30 cellular contexts compared by ENCODE assay signal in the genomic region with DNA sequence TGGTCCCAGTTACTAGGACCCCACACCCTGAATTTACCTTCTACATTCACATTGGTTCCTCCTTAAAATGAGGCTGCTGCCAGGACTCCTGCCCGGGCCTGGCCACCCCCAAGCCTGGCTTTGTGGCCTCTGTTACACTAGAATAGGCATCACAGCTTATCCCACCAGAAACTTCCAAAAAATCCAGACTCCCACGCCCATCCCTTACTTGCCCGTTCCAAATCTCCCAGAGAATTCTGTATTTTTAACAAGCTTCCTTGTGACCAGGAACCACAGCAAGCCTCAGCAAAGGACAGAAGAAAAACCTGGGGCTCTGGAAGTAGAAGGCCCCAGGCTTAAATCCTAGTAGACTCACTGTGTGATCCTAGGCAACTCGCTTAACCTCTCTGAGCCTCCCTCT. TPM values are rescaled to one million over a fixed set of nuclear protein-coding genes. Genes with fewer than 3 reads are reported as not detected.
DNase-seq lines count a peak whose midpoint lies in the region; ATAC-seq and TF ChIP-seq lines count a peak whose summit lies in the region.
"Had no signal": no experiment of that assay in that cellular context is flagged by ENCODE, and none has a peak within 500 bp of the region (broad histone marks: within the 10 kb centered on the region; RNA-seq: fewer than 3 reads in every experiment).

No MANE protein-coding gene starts in this region.

- intact Hi-C loops in heart right ventricle (cut with DNase I) (no loop called here), left ventricle myocardium superior (cut with micrococcal nuclease) (no loop called here), testis (cut with DNase I; ENCODE audit: low total_unique reads) (no loop called here)

- H3K4me3 Mint-ChIP-seq in osteocyte (ENCODE audit: unreplicated experiment): peak overlapping the region; percentile 1
- H3K4me3 Mint-ChIP-seq: CD4-positive, alpha-beta memory T cell; H9; HFFc6 had no signal

- H3K4me3 ChIP-seq in heart right ventricle: no peak overlapping the region
- H3K4me3 ChIP-seq in testis: no peak overlapping the region
- H3K4me3 ChIP-seq: BLaER1 treated with 17β-estradiol and CSF1 and Interleukin-3, amounts not matched to agents 10 nM and 100 nM; GM12878; GM23248; Peyer's patch had no signal

- TF ChIP-seq POLR2A in testis (IDR thresholded peaks at IDR 0.05): no peak

- ATAC-seq in heart right ventricle (peak in 6 of 8 donors; percentile 6 to 45 (median 29)), left ventricle myocardium superior (no peak)
- ATAC-seq: GM12878, HepG2 had no signal

- H3K4me1 Mint-ChIP-seq in osteocyte (ENCODE audit: unreplicated experiment): peaks cover 66% of the 10 kb centered on the region
- H3K4me1 Mint-ChIP-seq: CD4-positive, alpha-beta memory T cell had no signal

- no peaks in the 10 kb centered on the region for H3K9me3 ChIP-seq in heart right ventricle
- no peaks in the 10 kb centered on the region for H3K9me3 ChIP-seq in testis
- H3K9me3 ChIP-seq: BLaER1 treated with 17β-estradiol and CSF1 and Interleukin-3, amounts not matched to agents 10 nM and 100 nM; Peyer's patch had no signal

- H3K36me3 ChIP-seq in heart right ventricle (no peaks in the 10 kb centered on the region), testis (ENCODE audit: low read depth, missing control alignments) (no peaks in the 10 kb centered on the region)
- H3K36me3 ChIP-seq: BLaER1 treated with 17β-estradiol and CSF1 and Interleukin-3, amounts not matched to agents 10 nM and 100 nM; Peyer's patch had no signal

- H3K27ac Mint-ChIP-seq in osteocyte (ENCODE audit: unreplicated experiment): peak overlapping the region; percentile 88
- H3K27ac Mint-ChIP-seq: CD4-positive, alpha-beta memory T cell; H9; HFFc6 had no signal

- DNase-seq in heart right ventricle (no peak), left ventricle myocardium superior (no peak), osteocyte (ENCODE audit: extremely low spot score, unreplicated experiment) (no peak), testis (no peak), COLO829 (ENCODE audit: low spot score) (no peak), NCI-H2081 (lab: John Stamatoyannopoulos, UW) (no peak), hepatic stellate cell (ENCODE audit: low spot score) (no peak)
- DNase-seq: 8988T; CD4-positive, alpha-beta memory T cell; DND-41; GM23248; H9; HFFc6; KBM-7; MM.1S; NCI-H1092 treated with DMSO at 0.1 percent for 48 hours; NCI-H1436 treated with DMSO at 0.1 percent for 48 hours; NCI-H1930; NCI-H226; NCI-H510A treated with DMSO at 0.1 percent for 48 hours; NCI-H748 treated with DMSO at 0.1 percent for 48 hours; NK-92 treated with Interleukin-12 subunit alpha and Interleukin-12 subunit beta, amount 100 ng/mL, for 24 hours; Peyer's patch had no signal

- H3K4me1 ChIP-seq in heart right ventricle (peaks cover 0 to 41% (median 26%) of the 10 kb centered on the region in 9 donors), testis (peaks cover 34% of the 10 kb centered on the region)
- H3K4me1 ChIP-seq: Peyer's patch had no signal

- 66 to 69% methylated on average over 4 of the region's 4 CpGs for WGBS in heart right ventricle, 2 donors
- WGBS in testis, 2 donors: 47 to 64% methylated on average over 4 of the region's 4 CpGs

- H3K27me3 Mint-ChIP-seq in osteocyte (ENCODE audit: unreplicated experiment): peaks cover 23% of the 10 kb centered on the region

- H3K27ac ChIP-seq in heart right ventricle: peak overlapping the region in 7 of 10 donors; percentile 15 to 79 (median 54)
- peak overlapping the region; percentile 44 for H3K27ac ChIP-seq in cingulate gyrus (ENCODE audit: low read depth, low read length)
- peak overlapping the region; percentile 48 to 50 for H3K27ac ChIP-seq in testis
- H3K27ac ChIP-seq: GM23248, HL-60, Peyer's patch had no signal

- peaks cover 2% of the 10 kb centered on the region for H3K36me3 Mint-ChIP-seq in osteocyte (ENCODE audit: unreplicated experiment)
- H3K36me3 Mint-ChIP-seq: CD4-positive, alpha-beta memory T cell had no signal

- TF ChIP-seq CTCF in heart right ventricle (IDR thresholded peaks at IDR 0.05): no peak
- no peak for TF ChIP-seq CTCF in osteocyte (IDR thresholded peaks at IDR 0.05)
- no peak for TF ChIP-seq CTCF in testis (IDR thresholded peaks at IDR 0.05)

- H3K9me3 Mint-ChIP-seq in osteocyte (ENCODE audit: unreplicated experiment): no peaks in the 10 kb centered on the region
- H3K9me3 Mint-ChIP-seq: CD4-positive, alpha-beta memory T cell; H9; HFFc6 had no signal

- H3K27me3 ChIP-seq in heart right ventricle (peaks cover 0 to 14% (median 0%) of the 10 kb centered on the region in 7 donors), testis (no peaks in the 10 kb centered on the region)
- H3K27me3 ChIP-seq: BLaER1 treated with 17β-estradiol and CSF1 and Interleukin-3, amounts not matched to agents 10 nM and 100 nM; Peyer's patch had no signal

RNA-seq across cellular contexts. Expression of a gene that starts 36.0 kb away (rescaled TPM):
- 1 to 10 TPM in 6 of 10 donors, under 1 TPM in 4; 0.55 to 2.5 (median 1.7) TPM for total RNA-seq in heart right ventricle
- 1 to 10 TPM in 1 of 2 donors, under 1 TPM in 1; 0.55 to 2.7 TPM for polyA plus RNA-seq in heart right ventricle
- 0.62 TPM for total RNA-seq in left ventricle myocardium superior
- 38.4 and 39.1 TPM in 2 replicates for total RNA-seq in osteocyte
- total RNA-seq in testis: 10 to 100 TPM; 13.9 to 14.7 TPM
- 14.4 TPM for polyA plus RNA-seq in testis (ENCODE audit: insufficient read depth, low read depth, low replicate concordance)
- total RNA-seq: CD4-positive, alpha-beta memory T cell; GM12878; GM23248; H9; HepG2; HFFc6; HT-29; SK-MEL-5 had no signal
- polyA plus RNA-seq: CD4-positive, alpha-beta memory T cell; GM12878; GM23248; HepG2 had no signal
